In the genomic region with DNA sequence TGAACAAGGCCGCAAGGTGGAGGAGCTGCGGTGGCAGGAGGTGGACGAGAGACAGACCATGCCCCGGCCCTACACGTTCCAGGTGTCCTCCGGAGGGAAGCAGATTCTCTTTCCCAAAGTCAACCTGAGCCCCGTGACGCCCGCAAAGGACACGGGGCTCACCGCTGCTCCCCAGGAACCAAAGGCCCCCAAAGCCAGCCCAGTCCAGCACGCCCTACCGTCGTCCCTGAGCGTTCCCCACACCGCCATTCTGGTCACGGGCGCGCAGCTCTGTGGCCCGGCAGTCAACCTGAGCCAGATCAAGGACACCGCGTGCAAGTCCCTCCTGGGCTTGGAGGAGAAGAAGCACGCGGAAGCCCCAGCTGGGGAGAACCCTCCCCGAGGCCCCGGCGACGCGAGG, we compare ENCODE assay signal across 29 cellular contexts.
DNase-seq lines count a peak whose midpoint lies in the region; ATAC-seq, FAIRE-seq and TF ChIP-seq lines count a peak whose summit lies in the region.
"Had no signal": no experiment of that assay in that cellular context is flagged by ENCODE, and none has a peak within 500 bp of the region (broad histone marks: within the 10 kb centered on the region; RNA-seq: fewer than 3 reads in every experiment).

No MANE protein-coding gene starts in this region.

- no peaks in the 10 kb centered on the region for H3K9me1 ChIP-seq in K562 (ENCODE audit: control insufficient read depth, insufficient read depth, low read length)

- no peak for FAIRE-seq in K562 (lab: Jason Lieb, UNC)
- FAIRE-seq: A204.1, D721Med, GM12878, GM12892, GM18507, GM19239 had no signal

- peaks cover 0 to 23% of the 10 kb centered on the region in 2 experiments; a peak in 2 of 5 replicates for H3K4me1 ChIP-seq in K562 (replicated peaks in 1 of 2; ENCODE audit: control insufficient read depth in 2 of 2, insufficient read depth in 2 of 2, low read length in 2 of 2)
- no peaks in the 10 kb centered on the region for H3K4me1 ChIP-seq in A673 (ENCODE audit: insufficient read depth, low read length, poor library complexity, severe bottlenecking)
- H3K4me1 ChIP-seq: Caco-2 had no signal

- no TSS peak for BruUV-seq in K562 (replicated peaks; lab: Mats Ljungman, UMichigan)
- no TSS peak for BruUV-seq in A673 (replicated peaks; lab: Mats Ljungman, UMichigan)

- WGBS in K562 (ENCODE audit: insufficient coverage, low coverage, missing lambda C conversion rate) = 11% methylated on average over 14 of the region's 29 CpGs

- DNase-seq in WTC11 (ENCODE audit: low spot score) = no peak
- DNase-seq in K562 (ENCODE audit: extremely low read depth in 1 of 4, low spot score in 3 of 4) = no peak
- DNase-seq in left colon = no peak
- no peak for DNase-seq in sciatic nerve (ENCODE audit: low spot score)
- no peak for DNase-seq in endothelial cell (ENCODE audit: low spot score)
- no peak for DNase-seq in DMS114 treated with DMSO at 0.1 percent for 48 hours (lab: John Stamatoyannopoulos, UW; ENCODE audit: unreplicated experiment)
- DNase-seq in A673 (ENCODE audit: low spot score) = no peak
- DNase-seq: 8988T; AML-193; Caco-2; Calu3; CD4-positive, alpha-beta T cell; CD8-positive, alpha-beta T cell; DMS153; DMS53; DMS79; DND-41; EL; GDM1 had no signal

- TF ChIP-seq CTCF in WTC11 (IDR thresholded peaks at IDR 0.05) (no peak), K562 (IDR thresholded peaks at IDR 0.05 in 2 of 3, conservative IDR thresholded peaks at IDR 0.05 in 1 of 3; ENCODE audit: insufficient read depth in 2 of 3, low read depth in 1 of 3, low read length in 3 of 3) (no peak), endothelial cell (IDR thresholded peaks at IDR 0.05; ENCODE audit: unreplicated experiment) (no peak), A673 (conservative IDR thresholded peaks at IDR 0.05; ENCODE audit: low read depth, low read length) (no peak)

- CTCF ChIA-PET in WTC11 (lab: Charles Lee) = no interaction called here
- CTCF ChIA-PET in K562 (lab: Yijun Ruan, JAX; ENCODE audit: low intra/inter-chr PET ratio) = no interaction called here
- CTCF ChIA-PET in A673 (lab: Charles Lee) = no interaction called here

- H3K27me3 Mint-ChIP-seq in WTC11 (ENCODE audit: low read depth) (no peaks in the 10 kb centered on the region), endothelial cell (ENCODE audit: unreplicated experiment) (peaks cover 10% of the 10 kb centered on the region)
- H3K27me3 Mint-ChIP-seq: B cell; CD4-positive, alpha-beta T cell had no signal

- no peak for TF ChIP-seq POLR2A in K562 (conservative IDR thresholded peaks at IDR 0.05)

- POLR2A ChIA-PET in WTC11 (lab: Charles Lee) (no interaction called here), K562 (lab: Yijun Ruan, JAX) (no interaction called here), A673 (lab: Charles Lee; ENCODE audit: low non-redundant PET) (no interaction called here)

- H3K9ac ChIP-seq in K562 (ENCODE audit: insufficient read depth in 1 of 2, low read depth in 2 of 2, low read length in 2 of 2) = no peak overlapping the region
- H3K9ac ChIP-seq: BLaER1 treated with 17β-estradiol and CSF1 and Interleukin-3, amounts not matched to agents 10 nM and 100 nM had no signal

- no peak for TF ChIP-seq EP300 in K562 (IDR thresholded peaks at IDR 0.05; ENCODE audit: low read length)

- no peak overlapping the region for H3K27ac Mint-ChIP-seq in WTC11
- H3K27ac Mint-ChIP-seq in endothelial cell (ENCODE audit: unreplicated experiment) = no peak overlapping the region
- H3K27ac Mint-ChIP-seq: B cell; CD4-positive, alpha-beta T cell; CD8-positive, alpha-beta T cell had no signal

- H3K36me3 ChIP-seq in K562 (ENCODE audit: control insufficient read depth, insufficient read depth, low read length) (no peaks in the 10 kb centered on the region), A673 (ENCODE audit: insufficient read depth, low read length, poor library complexity, severe bottlenecking) (no peaks in the 10 kb centered on the region)

- H3K9me3 Mint-ChIP-seq in WTC11 (no peaks in the 10 kb centered on the region), endothelial cell (ENCODE audit: unreplicated experiment) (no peaks in the 10 kb centered on the region)
- H3K9me3 Mint-ChIP-seq: CD4-positive, alpha-beta T cell; CD8-positive, alpha-beta T cell had no signal

- H3K4me1 Mint-ChIP-seq in WTC11 = no peaks in the 10 kb centered on the region
- H3K4me1 Mint-ChIP-seq in endothelial cell (ENCODE audit: unreplicated experiment) = no peaks in the 10 kb centered on the region
- H3K4me1 Mint-ChIP-seq: B cell had no signal

- no peak for TF ChIP-seq RAD21 in K562 (CRISPR knock-in tag; conservative IDR thresholded peaks at IDR 0.05 in 1 of 2, IDR thresholded peaks at IDR 0.05 in 1 of 2)

- H3K27ac ChIP-seq in K562 (ENCODE audit: extremely low read depth, low read depth, low read length) = no peak overlapping the region
- H3K27ac ChIP-seq in A673 (ENCODE audit: low read depth, low read length, poor library complexity, severe bottlenecking) = no peak overlapping the region
- H3K27ac ChIP-seq: BLaER1 treated with 17β-estradiol and CSF1 and Interleukin-3, amounts not matched to agents 10 nM and 100 nM; C4-2B had no signal

- no peak overlapping the region for H3K4me3 ChIP-seq in K562
- no peak overlapping the region for H3K4me3 ChIP-seq in A673 (ENCODE audit: low read depth, low read length, poor library complexity, severe bottlenecking)
- H3K4me3 ChIP-seq: BLaER1 treated with 17β-estradiol and CSF1 and Interleukin-3, amounts not matched to agents 10 nM and 100 nM; GM12878 had no signal

- H3K79me2 ChIP-seq in K562 (ENCODE audit: control insufficient read depth, insufficient read depth, low read length) = no peaks in the 10 kb centered on the region

- ATAC-seq in WTC11 = 0 out of 2 replicates have a peak, but pooled peaks have one; percentile 16
- peak; percentile 41 for ATAC-seq in K562
- peak; percentile 32 for ATAC-seq in left colon
- ATAC-seq in sciatic nerve = peak; percentile 35
- ATAC-seq in GM18909 (IDR thresholded peaks at IDR 0.05; ENCODE audit: poor library complexity, unreplicated experiment) = no peak
- ATAC-seq: CD8-positive, alpha-beta T cell; GM12878 had no signal

- H2AFZ ChIP-seq in K562 (ENCODE audit: low read depth, low read length) = no peak overlapping the region

- H3K36me3 Mint-ChIP-seq in WTC11 (peaks cover 9% of the 10 kb centered on the region; the same call in 1 of the 2 replicates), endothelial cell (ENCODE audit: low read depth, unreplicated experiment) (peaks cover 27% of the 10 kb centered on the region)
- H3K36me3 Mint-ChIP-seq: CD8-positive, alpha-beta T cell had no signal

- in situ Hi-C loops in K562 (cut with MboI) = no loop called here

- H3K4me3 Mint-ChIP-seq in WTC11 (no peak overlapping the region), endothelial cell (ENCODE audit: unreplicated experiment) (no peak overlapping the region)
- H3K4me3 Mint-ChIP-seq: B cell; CD4-positive, alpha-beta T cell; CD8-positive, alpha-beta T cell had no signal

- intact Hi-C loops in K562 (cut with micrococcal nuclease) (loop anchor here (10.0 kb wide), 1 partner anchor 230 kb away; no protein-coding TSS in a partner anchor), left colon (cut with DNase I, micrococcal nuclease) (no loop called here), sciatic nerve (cut with DNase I) (no loop called here), A673 (cut with micrococcal nuclease; ENCODE audit: unreplicated experiment) (no loop called here)

- H4K20me1 ChIP-seq in K562 (replicated peaks; ENCODE audit: control insufficient read depth, insufficient read depth, low read length) = peaks cover 13% of the 10 kb centered on the region; the same call in 1 of the 2 replicates
- H4K20me1 ChIP-seq: BLaER1 treated with 17β-estradiol and CSF1 and Interleukin-3, amounts not matched to agents 10 nM and 100 nM had no signal

- H3K4me2 ChIP-seq in K562 (ENCODE audit: insufficient read depth, low read length) = 0 out of 2 replicates have a peak overlapping the region, but pooled peaks have one; percentile 36
- H3K4me2 ChIP-seq: BLaER1 treated with 17β-estradiol and CSF1 and Interleukin-3, amounts not matched to agents 10 nM and 100 nM had no signal

- H3K9me3 ChIP-seq in K562 (replicated peaks; ENCODE audit: control insufficient read depth, insufficient read depth, low read depth, low read length) (no peaks in the 10 kb centered on the region), A673 (ENCODE audit: low read depth, low read length, poor library complexity, severe bottlenecking) (no peaks in the 10 kb centered on the region)
- H3K9me3 ChIP-seq: Caco-2 had no signal

- peaks cover 65 to 69% of the 10 kb centered on the region in 2 experiments for H3K27me3 ChIP-seq in K562 (ENCODE audit: control insufficient read depth in 2 of 2, insufficient read depth in 2 of 2, low read length in 2 of 2)
- no peaks in the 10 kb centered on the region for H3K27me3 ChIP-seq in A673 (replicated peaks; ENCODE audit: insufficient read depth, low read depth, low read length, poor library complexity)
- H3K27me3 ChIP-seq: BLaER1 treated with 17β-estradiol and CSF1 and Interleukin-3, amounts not matched to agents 10 nM and 100 nM had no signal

TF ChIP-seq in WTC11, 78 proteins besides CTCF, POLR2A, EP300 and RAD21 (continues in another document):
- TF ChIP-seq, protein P1, sequence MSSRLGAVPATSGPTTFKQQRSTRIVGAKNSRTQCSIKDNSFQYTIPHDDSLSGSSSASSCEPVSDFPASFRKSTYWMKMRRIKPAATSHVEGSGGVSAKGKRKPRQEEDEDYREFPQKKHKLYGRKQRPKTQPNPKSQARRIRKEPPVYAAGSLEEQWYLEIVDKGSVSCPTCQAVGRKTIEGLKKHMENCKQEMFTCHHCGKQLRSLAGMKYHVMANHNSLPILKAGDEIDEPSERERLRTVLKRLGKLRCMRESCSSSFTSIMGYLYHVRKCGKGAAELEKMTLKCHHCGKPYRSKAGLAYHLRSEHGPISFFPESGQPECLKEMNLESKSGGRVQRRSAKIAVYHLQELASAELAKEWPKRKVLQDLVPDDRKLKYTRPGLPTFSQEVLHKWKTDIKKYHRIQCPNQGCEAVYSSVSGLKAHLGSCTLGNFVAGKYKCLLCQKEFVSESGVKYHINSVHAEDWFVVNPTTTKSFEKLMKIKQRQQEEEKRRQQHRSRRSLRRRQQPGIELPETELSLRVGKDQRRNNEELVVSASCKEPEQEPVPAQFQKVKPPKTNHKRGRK (CRISPR knock-in tag; IDR thresholded peaks at IDR 0.05; ENCODE audit: borderline replicate concordance) = no peak

TF ChIP-seq in K562, 482 proteins besides CTCF, POLR2A, EP300 and RAD21:
- TF ChIP-seq HMGN3 (IDR thresholded peaks at IDR 0.05; ENCODE audit: borderline replicate concordance, extremely low read depth, insufficient read length, low read depth, low read length) (peak; percentile 22), PTRF (tag; IDR thresholded peaks at IDR 0.05) (no peak)
